16 cellular contexts compared by ENCODE assay signal in genomic region chr11:42625757-42626156, GRCh38.
DNase-seq lines count a peak whose midpoint lies in the region; ATAC-seq and TF ChIP-seq lines count a peak whose summit lies in the region.
"Had no signal": no experiment of that assay in that cellular context is flagged by ENCODE, and none has a peak within 500 bp of the region (broad histone marks: within the 10 kb centered on the region; RNA-seq: fewer than 3 reads in every experiment).

No MANE protein-coding gene starts in this region.

- H3K4me1 ChIP-seq in BE2C (no peaks in the 10 kb centered on the region; the same call in 1 of the 2 replicates), neural progenitor cell (peaks cover 22% of the 10 kb centered on the region), smooth muscle cell (ENCODE audit: low read depth) (peaks cover 10% of the 10 kb centered on the region)
- H3K4me1 ChIP-seq: HAP-1 had no signal

- H3K9ac ChIP-seq in neural progenitor cell = no peak overlapping the region
- H3K9ac ChIP-seq in smooth muscle cell (ENCODE audit: low read depth) = no peak overlapping the region

- H3F3A ChIP-seq in neural progenitor cell (ENCODE audit: low read depth) (peaks cover 6% of the 10 kb centered on the region), smooth muscle cell (ENCODE audit: low read depth) (peaks cover 5% of the 10 kb centered on the region)

- H3K27me3 ChIP-seq in BE2C (no peaks in the 10 kb centered on the region), neural progenitor cell (no peaks in the 10 kb centered on the region), smooth muscle cell (ENCODE audit: low read depth) (no peaks in the 10 kb centered on the region)

- TF ChIP-seq CTCF in BE2C (IDR thresholded peaks at IDR 0.05; ENCODE audit: low read depth, low read length) (no peak), neural progenitor cell (IDR thresholded peaks at IDR 0.05) (no peak), smooth muscle cell (IDR thresholded peaks at IDR 0.05; ENCODE audit: borderline replicate concordance, insufficient read depth, poor library complexity, severe bottlenecking) (no peak)

- DNase-seq in BE2C = peak; percentile 45
- peak; percentile 11 for DNase-seq in neural progenitor cell (ENCODE audit: low spot score)
- DNase-seq in smooth muscle cell (lab: John Stamatoyannopoulos, UW; ENCODE audit: unreplicated experiment) = no peak
- DNase-seq in stimulated activated naive B cell treated with anti-CD40 and anti-IgM and Interleukin-4, amounts not matched to agents 10 μg/mL and 1 μg/mL and 100 μg/mL, for 72 hours = no peak
- DNase-seq: CD8-positive, alpha-beta T cell; COR-L47; DMS153; DMS79 treated with DMSO at 0.1 percent for 48 hours; EL had no signal

- no peaks in the 10 kb centered on the region for H3K36me3 ChIP-seq in BE2C
- H3K36me3 ChIP-seq in neural progenitor cell = no peaks in the 10 kb centered on the region
- H3K36me3 ChIP-seq in smooth muscle cell (ENCODE audit: low read depth) = no peaks in the 10 kb centered on the region
- H3K36me3 ChIP-seq: HAP-1 had no signal

- no peaks in the 10 kb centered on the region for H3K36me3 Mint-ChIP-seq in neural progenitor cell
- no peaks in the 10 kb centered on the region for H3K36me3 Mint-ChIP-seq in stimulated activated naive B cell treated with anti-CD40 and anti-IgM and Interleukin-4, amounts not matched to agents 10 μg/mL and 1 μg/mL and 100 μg/mL, for 72 hours
- H3K36me3 Mint-ChIP-seq: CD14-positive monocyte; CD8-positive, alpha-beta T cell had no signal

- WGBS in smooth muscle cell (ENCODE audit: low lambda C conversion rate) = 27% methylated on average over 5 of the region's 5 CpGs

- H3K4me2 ChIP-seq in neural progenitor cell = peak overlapping the region; percentile 14
- H3K4me2 ChIP-seq in smooth muscle cell = peak overlapping the region; percentile 55

- peak overlapping the region; percentile 44 for H2AFZ ChIP-seq in neural progenitor cell (replicated peaks)
- H2AFZ ChIP-seq in smooth muscle cell (ENCODE audit: low read depth) = peak overlapping the region; percentile 55

- H3K79me2 ChIP-seq in neural progenitor cell (ENCODE audit: low read depth) (no peaks in the 10 kb centered on the region), smooth muscle cell (ENCODE audit: low read depth) (no peaks in the 10 kb centered on the region)

- H3K4me1 Mint-ChIP-seq in neural progenitor cell = peaks cover 3% of the 10 kb centered on the region
- no peaks in the 10 kb centered on the region for H3K4me1 Mint-ChIP-seq in stimulated activated naive B cell treated with anti-CD40 and anti-IgM and Interleukin-4, amounts not matched to agents 10 μg/mL and 1 μg/mL and 100 μg/mL, for 72 hours
- H3K4me1 Mint-ChIP-seq: B cell, CD14-positive monocyte had no signal

- H4K20me1 ChIP-seq in neural progenitor cell (ENCODE audit: low read depth) (no peaks in the 10 kb centered on the region), smooth muscle cell (ENCODE audit: low read depth) (no peaks in the 10 kb centered on the region)

- no peak overlapping the region for H3K4me3 Mint-ChIP-seq in neural progenitor cell
- H3K4me3 Mint-ChIP-seq in stimulated activated naive B cell treated with anti-CD40 and anti-IgM and Interleukin-4, amounts not matched to agents 10 μg/mL and 1 μg/mL and 100 μg/mL, for 72 hours = no peak overlapping the region
- H3K4me3 Mint-ChIP-seq: B cell; CD14-positive monocyte; CD8-positive, alpha-beta T cell had no signal

- peak overlapping the region; percentile 7 for H3K27ac ChIP-seq in neural progenitor cell
- H3K27ac ChIP-seq in smooth muscle cell (ENCODE audit: low read depth) = no peak overlapping the region

- ATAC-seq in SK-N-SH treated with all-trans-retinoic acid at 6 μM for 48 hours = no peak
- ATAC-seq in HG03354 (IDR thresholded peaks at IDR 0.05; ENCODE audit: poor library complexity, severe bottlenecking, unreplicated experiment) = no peak
- ATAC-seq in HG03095 (IDR thresholded peaks at IDR 0.05; ENCODE audit: unreplicated experiment) = no peak
- no peak for ATAC-seq in stimulated activated naive B cell treated with anti-CD40 and anti-IgM and Interleukin-4, amounts not matched to agents 10 μg/mL and 1 μg/mL and 100 μg/mL, for 72 hours (replicated peaks)
- ATAC-seq: CD8-positive, alpha-beta T cell; HepG2 had no signal

- H3K4me3 ChIP-seq in BE2C (ENCODE audit: low read depth, low read length) (peak overlapping the region; percentile 19; the same call in 1 of the 2 replicates), neural progenitor cell (no peak overlapping the region), smooth muscle cell (no peak overlapping the region)
- H3K4me3 ChIP-seq: HAP-1 had no signal

- H3K27me3 Mint-ChIP-seq in neural progenitor cell (ENCODE audit: insufficient read depth, low read depth) = no peaks in the 10 kb centered on the region
- H3K27me3 Mint-ChIP-seq in stimulated activated naive B cell treated with anti-CD40 and anti-IgM and Interleukin-4, amounts not matched to agents 10 μg/mL and 1 μg/mL and 100 μg/mL, for 72 hours = no peaks in the 10 kb centered on the region
- H3K27me3 Mint-ChIP-seq: B cell had no signal

- H3K27ac Mint-ChIP-seq in neural progenitor cell = no peak overlapping the region
- H3K27ac Mint-ChIP-seq in stimulated activated naive B cell treated with anti-CD40 and anti-IgM and Interleukin-4, amounts not matched to agents 10 μg/mL and 1 μg/mL and 100 μg/mL, for 72 hours = no peak overlapping the region
- H3K27ac Mint-ChIP-seq: B cell; CD14-positive monocyte; CD8-positive, alpha-beta T cell had no signal

- peaks cover 3% of the 10 kb centered on the region for H3K9me3 Mint-ChIP-seq in neural progenitor cell
- H3K9me3 Mint-ChIP-seq in stimulated activated naive B cell treated with anti-CD40 and anti-IgM and Interleukin-4, amounts not matched to agents 10 μg/mL and 1 μg/mL and 100 μg/mL, for 72 hours = no peaks in the 10 kb centered on the region

- H3K9me3 ChIP-seq in BE2C (no peaks in the 10 kb centered on the region), neural progenitor cell (ENCODE audit: low read depth) (no peaks in the 10 kb centered on the region), smooth muscle cell (replicated peaks; ENCODE audit: low read depth) (no peaks in the 10 kb centered on the region)
- H3K9me3 ChIP-seq: HAP-1 had no signal

TF ChIP-seq in SK-N-SH treated with all-trans-retinoic acid at 6 μM for 48 hours, 23 proteins besides CTCF, POLR2A, EP300 and RAD21:
- no peak for TF ChIP-seq RARB (CRISPR knock-in tag; IDR thresholded peaks at IDR 0.05)
- TF ChIP-seq TCF4 (CRISPR knock-in tag; IDR thresholded peaks at IDR 0.05; ENCODE audit: borderline replicate concordance) = peak; percentile 32; the same call in 1 of the 2 replicates
TF ChIP-seq in SK-N-SH treated with all-trans-retinoic acid at 6 μM for 48 hours: peak in this region for 1.

Comparison
In these comparisons a context has a peak if more than half of its experiments do, and no peak if none do; other contexts are left out.
1. DNase-seq: peak in BE2C (single experiment) and neural progenitor cell (single experiment); none in smooth muscle cell (single experiment) and stimulated activated naive B cell treated with anti-CD40 and anti-IgM and Interleukin-4, amounts not matched to agents 10 μg/mL and 1 μg/mL and 100 μg/mL, for 72 hours (single experiment).